9 cellular contexts compared by ENCODE assay signal in genomic region chr11:26947379-26947844, GRCh38. TPM values are rescaled to one million over a fixed set of nuclear protein-coding genes. Genes with fewer than 3 reads are reported as not detected.
DNase-seq lines count a peak whose midpoint lies in the region; ATAC-seq and TF ChIP-seq lines count a peak whose summit lies in the region.
"Had no signal": no experiment of that assay in that cellular context is flagged by ENCODE, and none has a peak within 500 bp of the region (broad histone marks: within the 10 kb centered on the region; RNA-seq: fewer than 3 reads in every experiment).

No MANE protein-coding gene starts in this region.

- peaks cover 59% of the 10 kb centered on the region for H3F3A ChIP-seq in GM23248 (ENCODE audit: insufficient read depth)
- H3F3A ChIP-seq in smooth muscle cell (ENCODE audit: low read depth), result peaks cover 39% of the 10 kb centered on the region

- H3K4me2 ChIP-seq in GM23248 (ENCODE audit: unreplicated experiment), result peak overlapping the region; percentile 49
- no peak overlapping the region for H3K4me2 ChIP-seq in hepatocyte
- peak overlapping the region; percentile 59 for H3K4me2 ChIP-seq in smooth muscle cell

- H3K27me3 ChIP-seq in GM23248 (replicated peaks; ENCODE audit: insufficient read depth) (no peaks in the 10 kb centered on the region), hepatocyte (no peaks in the 10 kb centered on the region), smooth muscle cell (ENCODE audit: low read depth) (no peaks in the 10 kb centered on the region)

- H3K9ac ChIP-seq in GM23248 (peak overlapping the region; percentile 60), smooth muscle cell (ENCODE audit: low read depth) (peak overlapping the region; percentile 84)

- H3K4me1 ChIP-seq in GM23248 (ENCODE audit: insufficient read depth), result peaks cover 66% of the 10 kb centered on the region
- H3K4me1 ChIP-seq in hepatocyte (ENCODE audit: insufficient read depth), result peaks cover 5% of the 10 kb centered on the region
- peaks cover 43% of the 10 kb centered on the region for H3K4me1 ChIP-seq in smooth muscle cell (ENCODE audit: low read depth)

- H3K79me2 ChIP-seq in GM23248 (ENCODE audit: insufficient read depth) (no peaks in the 10 kb centered on the region), hepatocyte (no peaks in the 10 kb centered on the region), smooth muscle cell (ENCODE audit: low read depth) (no peaks in the 10 kb centered on the region)

- H3K36me3 ChIP-seq in GM23248 (ENCODE audit: low read depth), result no peaks in the 10 kb centered on the region
- H3K36me3 ChIP-seq in hepatocyte (replicated peaks; ENCODE audit: insufficient read depth, low read depth), result no peaks in the 10 kb centered on the region
- no peaks in the 10 kb centered on the region for H3K36me3 ChIP-seq in smooth muscle cell (ENCODE audit: low read depth)

- H3K27ac ChIP-seq in GM23248 (peak overlapping the region; percentile 93), hepatocyte (peak overlapping the region; percentile 13), smooth muscle cell (ENCODE audit: low read depth) (peak overlapping the region; percentile 95), caudate nucleus (ENCODE audit: low read depth, low read length) (no peak overlapping the region)

- H3K9me2 ChIP-seq in GM23248 (ENCODE audit: insufficient read depth) (no peaks in the 10 kb centered on the region), hepatocyte (replicated peaks; ENCODE audit: insufficient read depth) (no peaks in the 10 kb centered on the region)

- H3K4me3 ChIP-seq in GM23248 (0 out of 2 replicates have a peak overlapping the region, but pooled peaks have one; percentile 13), hepatocyte (no peak overlapping the region), smooth muscle cell (no peak overlapping the region)

- H4K20me1 ChIP-seq in GM23248 (ENCODE audit: insufficient read depth), result no peaks in the 10 kb centered on the region
- H4K20me1 ChIP-seq in hepatocyte (ENCODE audit: insufficient read depth, poor library complexity, severe bottlenecking), result no peaks in the 10 kb centered on the region
- H4K20me1 ChIP-seq in smooth muscle cell (ENCODE audit: low read depth), result no peaks in the 10 kb centered on the region

- 0 to 6% methylated on average over 2 of the region's 2 CpGs for WGBS in GM23248 (ENCODE audit: low coverage in 1 of 2, low lambda C conversion rate in 2 of 2, missing lambda C conversion rate in 2 of 2), 2 experiments
- 41% methylated on average over 2 of the region's 2 CpGs for WGBS in hepatocyte (ENCODE audit: low lambda C conversion rate, missing lambda C conversion rate)
- 27% methylated on average over 2 of the region's 2 CpGs for WGBS in smooth muscle cell (ENCODE audit: low lambda C conversion rate)

- H2AFZ ChIP-seq in GM23248, result no peak overlapping the region
- H2AFZ ChIP-seq in hepatocyte, result no peak overlapping the region
- no peak overlapping the region for H2AFZ ChIP-seq in smooth muscle cell (ENCODE audit: low read depth)

- ATAC-seq in GM21390 (IDR thresholded peaks at IDR 0.05; ENCODE audit: unreplicated experiment) (no peak), HG03108 (IDR thresholded peaks at IDR 0.05; ENCODE audit: unreplicated experiment) (no peak)

- in situ Hi-C loops in GM23248 (cut with MboI), result no loop called here

- TF ChIP-seq CTCF in hepatocyte (IDR thresholded peaks at IDR 0.05; ENCODE audit: poor library complexity) (no peak), smooth muscle cell (IDR thresholded peaks at IDR 0.05; ENCODE audit: borderline replicate concordance, insufficient read depth, poor library complexity, severe bottlenecking) (no peak)

- DNase-seq in GM23248 (peak; percentile 98), brain pericyte (ENCODE audit: low read depth, low spot score) (peak; percentile 91), hepatocyte (ENCODE audit: low spot score) (peak; percentile 63), smooth muscle cell (lab: John Stamatoyannopoulos, UW; ENCODE audit: unreplicated experiment) (no peak), caudate nucleus (lab: John Stamatoyannopoulos, UW) (no peak)
- DNase-seq in stimulated activated CD4-positive, alpha-beta T cell treated with anti-CD3 and anti-CD28 coated beads, Interleukin-4, amount 100 ng/mL, for 24 hours, result no peak
- DNase-seq: stimulated activated CD4-positive, alpha-beta T cell treated with anti-CD3 and anti-CD28 coated beads, Interleukin-12 subunit alpha, Interleukin-12 subunit beta, amount 100 ng/mL, for 4 hours had no signal

- H3K9me3 ChIP-seq in GM23248 (ENCODE audit: low read depth) (no peaks in the 10 kb centered on the region), hepatocyte (ENCODE audit: low read depth) (no peaks in the 10 kb centered on the region), smooth muscle cell (replicated peaks; ENCODE audit: low read depth) (no peaks in the 10 kb centered on the region)

RNA-seq across cellular contexts. Expression of gene FIBIN, which starts 46.5 kb away (rescaled TPM):
- total RNA-seq in GM23248 (2014; rRNA removed; shearing (Covaris generic)), result 45.3 and 48.1 TPM in 2 replicates
- polyA plus RNA-seq in GM23248 (2016; fragmentation: Nextera tagmentation; extraction: Ambion mirVana) (42.2 and 45.8 TPM in 2 replicates), hepatocyte (25.2 and 36.5 TPM in 2 replicates), smooth muscle cell (25.2 and 40.7 TPM in 2 replicates)
- total RNA-seq in hepatocyte (29.9 and 36.7 TPM in 2 replicates), smooth muscle cell (24.7 and 36.7 TPM in 2 replicates)

Comparison
In these comparisons a context has a peak if more than half of its experiments do, and no peak if none do; other contexts are left out.
1. DNase-seq: peak in GM23248 (single experiment), brain pericyte (single experiment) and hepatocyte (single experiment); none in smooth muscle cell (single experiment), caudate nucleus (0 of 61) and stimulated activated CD4-positive, alpha-beta T cell treated with anti-CD3 and anti-CD28 coated beads, Interleukin-4, amount 100 ng/mL, for 24 hours (single experiment).